ENCODE assay signal across 8 cellular contexts in the genomic region with DNA sequence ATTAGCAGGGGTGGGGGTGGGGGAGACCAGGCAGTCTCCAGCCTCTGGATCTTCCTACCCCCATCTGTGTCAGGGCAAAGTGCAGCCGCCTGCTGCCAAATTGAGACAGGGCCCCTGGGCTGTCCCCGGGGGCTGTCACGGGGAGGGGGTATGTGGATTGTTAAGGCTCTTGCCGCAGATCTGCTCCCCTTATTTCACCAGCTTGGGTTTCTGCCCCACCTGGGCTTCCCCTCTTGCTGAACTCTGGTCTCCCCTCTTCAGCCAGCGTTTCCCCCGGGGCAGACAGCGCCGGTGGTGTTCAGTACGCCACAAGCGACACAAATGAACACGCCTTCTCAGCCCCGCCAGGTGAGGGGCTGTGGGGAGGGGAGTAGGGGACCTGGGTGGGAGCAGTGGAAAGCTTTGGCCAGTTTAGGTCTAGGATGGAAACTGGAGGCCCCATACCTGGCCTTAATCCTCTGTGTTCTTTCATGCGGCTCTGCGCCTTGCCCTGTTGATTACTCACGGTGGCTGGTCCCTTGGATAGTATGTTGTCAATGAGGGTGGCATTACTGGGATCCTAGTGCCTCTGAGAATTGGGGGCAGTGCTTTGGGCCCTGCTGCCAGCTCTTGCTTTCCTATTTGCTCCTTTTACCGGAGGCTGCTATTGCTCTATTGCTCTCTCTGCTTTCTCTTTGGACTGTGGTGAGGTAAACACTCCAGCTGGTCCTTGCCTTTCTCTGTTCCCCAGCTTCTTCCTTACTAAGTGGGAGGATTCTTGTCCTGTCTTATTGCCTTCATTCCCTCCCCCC. TPM values are rescaled to one million over a fixed set of nuclear protein-coding genes. Genes with fewer than 3 reads are reported as not detected.
DNase-seq lines count a peak whose midpoint lies in the region; ATAC-seq and TF ChIP-seq lines count a peak whose summit lies in the region.

No MANE protein-coding gene starts in this region.

- peaks cover 30% of the 10 kb centered on the region for H3K4me1 Mint-ChIP-seq in activated CD8-positive, alpha-beta memory T cell treated with anti-CD3 and anti-CD28 coated beads, Interleukin-2, amount 10 ng/mL, durations not matched to agents 7 days and 5 days
- H3K4me1 Mint-ChIP-seq in activated naive CD4-positive, alpha-beta T cell treated with anti-CD3 and anti-CD28 coated beads, Interleukin-2, amount 50 U/mL, for 24 hours = peaks cover 30% of the 10 kb centered on the region

- H3K4me3 ChIP-seq in iPS-20b (ENCODE audit: low read length) = peak overlapping the region; percentile 97
- H3K4me3 ChIP-seq in suprapubic skin = peak overlapping the region; percentile 78

- ATAC-seq in activated CD8-positive, alpha-beta memory T cell treated with anti-CD3 and anti-CD28 coated beads, Interleukin-2, amount 10 ng/mL, durations not matched to agents 7 days and 5 days = no peak
- no peak for ATAC-seq in GM21529 (IDR thresholded peaks at IDR 0.05; ENCODE audit: unreplicated experiment)

- TF ChIP-seq CTCF in suprapubic skin (IDR thresholded peaks at IDR 0.05) = no peak

- H3K4me3 Mint-ChIP-seq in activated CD8-positive, alpha-beta memory T cell treated with anti-CD3 and anti-CD28 coated beads, Interleukin-2, amount 10 ng/mL, durations not matched to agents 7 days and 5 days = peak overlapping the region; percentile 86
- H3K4me3 Mint-ChIP-seq in activated naive CD4-positive, alpha-beta T cell treated with anti-CD3 and anti-CD28 coated beads, Interleukin-2, amount 50 U/mL, for 24 hours = peak overlapping the region; percentile 87

- H3K36me3 ChIP-seq in iPS-20b (ENCODE audit: insufficient read depth, low read depth, low read length) (peaks cover 49% of the 10 kb centered on the region), suprapubic skin (peaks cover 17% of the 10 kb centered on the region)

- H3K27ac Mint-ChIP-seq in activated CD8-positive, alpha-beta memory T cell treated with anti-CD3 and anti-CD28 coated beads, Interleukin-2, amount 10 ng/mL, durations not matched to agents 7 days and 5 days = peak overlapping the region; percentile 87
- peak overlapping the region; percentile 80 for H3K27ac Mint-ChIP-seq in activated naive CD4-positive, alpha-beta T cell treated with anti-CD3 and anti-CD28 coated beads, Interleukin-2, amount 50 U/mL, for 24 hours

- CTCF ChIA-PET in activated CD8-positive, alpha-beta memory T cell treated with anti-CD3 and anti-CD28 coated beads, Interleukin-2, amount 10 ng/mL, durations not matched to agents 7 days and 5 days (lab: Charles Lee) = interaction anchor here (1.0 to 1.9 kb wide), 4 partner anchors 10 to 46 kb away, joined by 3 to 6 read pairs (median 4); a partner anchor contains a TSS

- peak overlapping the region; percentile 94; the same call in 1 of the 2 replicates for H3K9ac ChIP-seq in iPS-20b (ENCODE audit: low read depth, low read length)

- H3K9me3 Mint-ChIP-seq in activated CD8-positive, alpha-beta memory T cell treated with anti-CD3 and anti-CD28 coated beads, Interleukin-2, amount 10 ng/mL, durations not matched to agents 7 days and 5 days (ENCODE audit: low read depth) = no peaks in the 10 kb centered on the region
- no peaks in the 10 kb centered on the region for H3K9me3 Mint-ChIP-seq in activated naive CD4-positive, alpha-beta T cell treated with anti-CD3 and anti-CD28 coated beads, Interleukin-2, amount 50 U/mL, for 24 hours

- TF ChIP-seq EP300 in suprapubic skin (IDR thresholded peaks at IDR 0.05) = no peak

- no peaks in the 10 kb centered on the region for H3K9me3 ChIP-seq in iPS-20b (ENCODE audit: insufficient read depth, low read depth, low read length)
- H3K9me3 ChIP-seq in suprapubic skin = no peaks in the 10 kb centered on the region

- H3K36me3 Mint-ChIP-seq in activated CD8-positive, alpha-beta memory T cell treated with anti-CD3 and anti-CD28 coated beads, Interleukin-2, amount 10 ng/mL, durations not matched to agents 7 days and 5 days = peaks cover 30% of the 10 kb centered on the region
- H3K36me3 Mint-ChIP-seq in activated naive CD4-positive, alpha-beta T cell treated with anti-CD3 and anti-CD28 coated beads, Interleukin-2, amount 50 U/mL, for 24 hours = peaks cover 19% of the 10 kb centered on the region

- H3K4me1 ChIP-seq in iPS-20b (ENCODE audit: insufficient read depth, low read length) = no peaks in the 10 kb centered on the region
- H3K4me1 ChIP-seq in suprapubic skin = peaks cover 62% of the 10 kb centered on the region

- H3K27me3 Mint-ChIP-seq in activated CD8-positive, alpha-beta memory T cell treated with anti-CD3 and anti-CD28 coated beads, Interleukin-2, amount 10 ng/mL, durations not matched to agents 7 days and 5 days = no peaks in the 10 kb centered on the region
- no peaks in the 10 kb centered on the region for H3K27me3 Mint-ChIP-seq in activated naive CD4-positive, alpha-beta T cell treated with anti-CD3 and anti-CD28 coated beads, Interleukin-2, amount 50 U/mL, for 24 hours

- DNase-seq in activated CD8-positive, alpha-beta memory T cell treated with anti-CD3 and anti-CD28 coated beads, Interleukin-2, amount 10 ng/mL, durations not matched to agents 7 days and 5 days = no peak
- DNase-seq in activated CD8-positive, alpha-beta memory T cell treated with anti-CD3 and anti-CD28 coated beads, Interleukin-2, amount 50 U/mL, for 4 hours = no peak
- peak in 1 of 2 donors; percentile 70 for DNase-seq in suprapubic skin (ENCODE audit: low spot score in 2 of 2)
- DNase-seq in NCI-H2196 (lab: John Stamatoyannopoulos, UW; ENCODE audit: unreplicated experiment) = no peak
- DNase-seq in medulla oblongata (ENCODE audit: extremely low spot score) = no peak

- no peak for TF ChIP-seq POLR2A in suprapubic skin (IDR thresholded peaks at IDR 0.05)

- H3K27ac ChIP-seq in iPS-20b (ENCODE audit: low read length) = no peak overlapping the region
- H3K27ac ChIP-seq in suprapubic skin = peak overlapping the region; percentile 99

- WGBS in suprapubic skin = 14% methylated on average over 15 of the region's 16 CpGs

- no peaks in the 10 kb centered on the region for H3K27me3 ChIP-seq in iPS-20b (ENCODE audit: insufficient read depth, low read length)
- H3K27me3 ChIP-seq in suprapubic skin = no peaks in the 10 kb centered on the region

RNA-seq across cellular contexts. Expression of a gene that starts 1.7 kb away (rescaled TPM):
- total RNA-seq in activated CD8-positive, alpha-beta memory T cell treated with anti-CD3 and anti-CD28 coated beads, Interleukin-2, amount 10 ng/mL, durations not matched to agents 7 days and 5 days = 100 to 1,000 TPM; 348 to 471 TPM
- total RNA-seq in suprapubic skin = 100 to 1,000 TPM; 382 to 463 (median 418) TPM

RNA-seq across cellular contexts. Expression of a gene that starts 17.0 kb away (rescaled TPM):
- 100 to 1,000 TPM; 193 to 258 TPM for total RNA-seq in activated CD8-positive, alpha-beta memory T cell treated with anti-CD3 and anti-CD28 coated beads, Interleukin-2, amount 10 ng/mL, durations not matched to agents 7 days and 5 days
- 100 to 1,000 TPM; 118 to 221 (median 197) TPM for total RNA-seq in suprapubic skin

RNA-seq across cellular contexts. Expression of a gene that starts 21.3 kb away (rescaled TPM):
- total RNA-seq in activated CD8-positive, alpha-beta memory T cell treated with anti-CD3 and anti-CD28 coated beads, Interleukin-2, amount 10 ng/mL, durations not matched to agents 7 days and 5 days = 1 to 10 TPM; 3.1 to 4.5 TPM
- total RNA-seq in suprapubic skin = 10 to 100 TPM; 54.4 to 77.9 (median 65.3) TPM

RNA-seq across cellular contexts. Expression of a gene that starts 40.2 kb away (rescaled TPM):
- total RNA-seq in activated CD8-positive, alpha-beta memory T cell treated with anti-CD3 and anti-CD28 coated beads, Interleukin-2, amount 10 ng/mL, durations not matched to agents 7 days and 5 days = not detected
- not detected for total RNA-seq in suprapubic skin

RNA-seq across cellular contexts. Expression of a gene that starts 45.3 kb away (rescaled TPM):
- total RNA-seq in activated CD8-positive, alpha-beta memory T cell treated with anti-CD3 and anti-CD28 coated beads, Interleukin-2, amount 10 ng/mL, durations not matched to agents 7 days and 5 days = 1 to 10 TPM; 3.4 to 4.1 TPM
- 1 to 10 TPM; 2.1 to 7.9 (median 3.5) TPM for total RNA-seq in suprapubic skin

Comparison
In these comparisons a context has a peak if more than half of its experiments do, and no peak if none do; other contexts are left out.
1. RNA of a gene that starts 21.3 kb away (total RNA-seq): 54.4 to 77.9 TPM in suprapubic skin; 3.1 to 4.5 TPM in activated CD8-positive, alpha-beta memory T cell treated with anti-CD3 and anti-CD28 coated beads, Interleukin-2, amount 10 ng/mL, durations not matched to agents 7 days and 5 days; every median in the first group is over 10 times any median in the second.